In the genomic region with DNA sequence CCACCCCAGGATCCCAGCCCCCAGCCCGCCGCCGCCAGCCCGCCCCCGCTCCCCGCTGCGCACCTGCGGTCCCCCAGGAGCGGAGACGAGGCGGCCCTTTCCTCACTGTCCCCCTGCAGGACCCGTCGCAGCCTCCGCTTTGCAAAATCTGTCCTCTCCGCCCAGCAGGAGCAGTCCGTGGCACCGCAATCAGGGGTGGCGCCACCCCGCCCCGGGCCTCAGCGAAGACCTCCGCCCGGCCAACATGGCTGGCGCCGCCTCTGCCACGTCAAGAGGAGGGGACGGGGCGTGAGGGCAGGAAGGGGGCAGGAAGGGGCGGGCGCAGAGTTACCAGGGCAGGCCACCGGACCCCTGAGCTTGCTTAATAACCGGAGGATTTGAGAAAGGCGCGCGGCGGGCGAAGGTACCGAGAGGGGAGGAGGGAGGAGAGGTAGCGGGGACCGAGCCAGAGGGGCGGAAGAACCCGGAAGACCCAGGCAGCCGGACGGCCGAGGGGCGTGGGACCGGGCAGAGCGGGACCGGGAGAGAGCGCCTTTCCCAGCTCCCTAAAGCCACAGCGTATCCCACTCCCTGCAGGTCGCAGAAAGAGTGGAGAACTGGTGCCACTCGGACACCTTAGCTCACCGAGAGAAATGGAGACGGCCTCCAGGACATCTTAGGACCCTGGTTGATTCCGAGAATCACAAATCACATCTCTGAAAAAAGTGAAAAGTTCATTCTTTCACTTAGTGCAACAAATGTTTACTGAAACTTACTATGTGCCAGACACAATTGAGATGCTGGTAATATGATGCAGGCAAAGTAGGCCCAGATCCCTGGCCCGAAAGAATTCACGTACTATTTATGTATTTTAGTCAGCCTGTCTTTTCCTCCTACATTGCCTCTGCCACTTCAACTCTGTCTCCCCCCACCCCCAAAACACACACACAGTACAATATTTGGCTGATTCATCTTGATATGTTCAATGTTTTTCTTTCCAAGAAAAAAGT, we compare ENCODE assay signal across 1 cellular context.
TF ChIP-seq lines count a peak whose summit lies in the region.

A gene (minus strand): TSS at position 267 of the 989 bp plus-strand sequence. CDS start 7,117 bp downstream, outside the sequence.

TF ChIP-seq in HEK293, 187 proteins besides CTCF, POLR2A, EP300 and RAD21 (continued from another document):
- TF ChIP-seq ZNF302 (tag by site-specific recombination; IDR thresholded peaks at IDR 0.05; ENCODE audit: low read depth) (no peak), HOXC10 (CRISPR knock-in tag; IDR thresholded peaks at IDR 0.05) (no peak), OSR2 (tag by site-specific recombination; IDR thresholded peaks at IDR 0.05) (no peak), ZNF558 (tag by site-specific recombination; IDR thresholded peaks at IDR 0.05) (no peak), KLF9 (tag by site-specific recombination; IDR thresholded peaks at IDR 0.05; ENCODE audit: low read depth) (peak; percentile 82), ZNF214 (tag by site-specific recombination; IDR thresholded peaks at IDR 0.05; ENCODE audit: borderline replicate concordance) (no peak), RBAK (tag by site-specific recombination; IDR thresholded peaks at IDR 0.05) (no peak), ZNF19 (tag by site-specific recombination; IDR thresholded peaks at IDR 0.05; ENCODE audit: low read depth) (no peak), ZNF629 (tag by site-specific recombination; IDR thresholded peaks at IDR 0.05) (peak; percentile 35; the same call in 1 of the 2 replicates), MEIS1 (CRISPR knock-in tag; IDR thresholded peaks at IDR 0.05; ENCODE audit: borderline replicate concordance) (no peak), ZNF266 (tag by site-specific recombination; IDR thresholded peaks at IDR 0.05; ENCODE audit: low read depth) (no peak), PRDM1 (tag by site-specific recombination; IDR thresholded peaks at IDR 0.05) (peak; percentile 50; the same call in 1 of the 2 replicates), ZNF600 (tag by site-specific recombination; IDR thresholded peaks at IDR 0.05) (no peak), ZNF366 (tag by site-specific recombination; conservative IDR thresholded peaks at IDR 0.05) (peak; percentile 46; the same call in 1 of the 2 replicates), ZNF561 (tag by site-specific recombination; IDR thresholded peaks at IDR 0.05; ENCODE audit: borderline replicate concordance) (no peak), ZNF514 (tag by site-specific recombination; IDR thresholded peaks at IDR 0.05) (no peak), ZNF791 (tag by site-specific recombination; IDR thresholded peaks at IDR 0.05) (no peak), ZNF776 (tag by site-specific recombination; IDR thresholded peaks at IDR 0.05; ENCODE audit: borderline replicate concordance) (no peak), ZBTB7A (tag by site-specific recombination; IDR thresholded peaks at IDR 0.05; ENCODE audit: low read depth) (no peak), ZNF221 (tag by site-specific recombination; IDR thresholded peaks at IDR 0.05; ENCODE audit: borderline replicate concordance) (no peak), ZNF610 (tag by site-specific recombination; IDR thresholded peaks at IDR 0.05; ENCODE audit: borderline replicate concordance) (0 out of 2 replicates have a peak, but pooled peaks have one; percentile 31), ZNF426 (tag by site-specific recombination; IDR thresholded peaks at IDR 0.05) (no peak), ZSCAN30 (tag by site-specific recombination; IDR thresholded peaks at IDR 0.05) (no peak)
- TF ChIP-seq, protein P1, sequence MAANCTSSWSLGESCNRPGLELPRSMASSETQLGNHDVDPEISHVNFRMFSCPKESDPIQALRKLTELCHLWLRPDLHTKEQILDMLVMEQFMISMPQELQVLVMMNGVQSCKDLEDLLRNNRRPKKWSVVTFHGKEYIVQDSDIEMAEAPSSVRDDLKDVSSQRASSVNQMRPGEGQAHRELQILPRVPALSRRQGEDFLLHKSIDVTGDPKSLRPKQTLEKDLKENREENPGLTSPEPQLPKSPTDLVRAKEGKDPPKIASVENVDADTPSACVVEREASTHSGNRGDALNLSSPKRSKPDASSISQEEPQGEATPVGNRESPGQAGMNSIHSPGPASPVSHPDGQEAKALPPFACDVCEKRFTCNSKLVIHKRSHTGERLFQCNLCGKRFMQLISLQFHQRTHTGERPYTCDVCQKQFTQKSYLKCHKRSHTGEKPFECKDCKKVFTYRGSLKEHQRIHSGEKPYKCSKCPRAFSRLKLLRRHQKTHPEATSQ (tag by site-specific recombination; IDR thresholded peaks at IDR 0.05), result no peak
- TF ChIP-seq, protein P2, sequence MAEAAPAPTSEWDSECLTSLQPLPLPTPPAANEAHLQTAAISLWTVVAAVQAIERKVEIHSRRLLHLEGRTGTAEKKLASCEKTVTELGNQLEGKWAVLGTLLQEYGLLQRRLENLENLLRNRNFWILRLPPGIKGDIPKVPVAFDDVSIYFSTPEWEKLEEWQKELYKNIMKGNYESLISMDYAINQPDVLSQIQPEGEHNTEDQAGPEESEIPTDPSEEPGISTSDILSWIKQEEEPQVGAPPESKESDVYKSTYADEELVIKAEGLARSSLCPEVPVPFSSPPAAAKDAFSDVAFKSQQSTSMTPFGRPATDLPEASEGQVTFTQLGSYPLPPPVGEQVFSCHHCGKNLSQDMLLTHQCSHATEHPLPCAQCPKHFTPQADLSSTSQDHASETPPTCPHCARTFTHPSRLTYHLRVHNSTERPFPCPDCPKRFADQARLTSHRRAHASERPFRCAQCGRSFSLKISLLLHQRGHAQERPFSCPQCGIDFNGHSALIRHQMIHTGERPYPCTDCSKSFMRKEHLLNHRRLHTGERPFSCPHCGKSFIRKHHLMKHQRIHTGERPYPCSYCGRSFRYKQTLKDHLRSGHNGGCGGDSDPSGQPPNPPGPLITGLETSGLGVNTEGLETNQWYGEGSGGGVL (tag by site-specific recombination; IDR thresholded peaks at IDR 0.05), result peak; percentile 57
- TF ChIP-seq, protein P3, sequence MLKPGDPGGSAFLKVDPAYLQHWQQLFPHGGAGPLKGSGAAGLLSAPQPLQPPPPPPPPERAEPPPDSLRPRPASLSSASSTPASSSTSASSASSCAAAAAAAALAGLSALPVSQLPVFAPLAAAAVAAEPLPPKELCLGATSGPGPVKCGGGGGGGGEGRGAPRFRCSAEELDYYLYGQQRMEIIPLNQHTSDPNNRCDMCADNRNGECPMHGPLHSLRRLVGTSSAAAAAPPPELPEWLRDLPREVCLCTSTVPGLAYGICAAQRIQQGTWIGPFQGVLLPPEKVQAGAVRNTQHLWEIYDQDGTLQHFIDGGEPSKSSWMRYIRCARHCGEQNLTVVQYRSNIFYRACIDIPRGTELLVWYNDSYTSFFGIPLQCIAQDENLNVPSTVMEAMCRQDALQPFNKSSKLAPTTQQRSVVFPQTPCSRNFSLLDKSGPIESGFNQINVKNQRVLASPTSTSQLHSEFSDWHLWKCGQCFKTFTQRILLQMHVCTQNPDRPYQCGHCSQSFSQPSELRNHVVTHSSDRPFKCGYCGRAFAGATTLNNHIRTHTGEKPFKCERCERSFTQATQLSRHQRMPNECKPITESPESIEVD (tag by site-specific recombination; IDR thresholded peaks at IDR 0.05), result no peak
- TF ChIP-seq, protein P4, sequence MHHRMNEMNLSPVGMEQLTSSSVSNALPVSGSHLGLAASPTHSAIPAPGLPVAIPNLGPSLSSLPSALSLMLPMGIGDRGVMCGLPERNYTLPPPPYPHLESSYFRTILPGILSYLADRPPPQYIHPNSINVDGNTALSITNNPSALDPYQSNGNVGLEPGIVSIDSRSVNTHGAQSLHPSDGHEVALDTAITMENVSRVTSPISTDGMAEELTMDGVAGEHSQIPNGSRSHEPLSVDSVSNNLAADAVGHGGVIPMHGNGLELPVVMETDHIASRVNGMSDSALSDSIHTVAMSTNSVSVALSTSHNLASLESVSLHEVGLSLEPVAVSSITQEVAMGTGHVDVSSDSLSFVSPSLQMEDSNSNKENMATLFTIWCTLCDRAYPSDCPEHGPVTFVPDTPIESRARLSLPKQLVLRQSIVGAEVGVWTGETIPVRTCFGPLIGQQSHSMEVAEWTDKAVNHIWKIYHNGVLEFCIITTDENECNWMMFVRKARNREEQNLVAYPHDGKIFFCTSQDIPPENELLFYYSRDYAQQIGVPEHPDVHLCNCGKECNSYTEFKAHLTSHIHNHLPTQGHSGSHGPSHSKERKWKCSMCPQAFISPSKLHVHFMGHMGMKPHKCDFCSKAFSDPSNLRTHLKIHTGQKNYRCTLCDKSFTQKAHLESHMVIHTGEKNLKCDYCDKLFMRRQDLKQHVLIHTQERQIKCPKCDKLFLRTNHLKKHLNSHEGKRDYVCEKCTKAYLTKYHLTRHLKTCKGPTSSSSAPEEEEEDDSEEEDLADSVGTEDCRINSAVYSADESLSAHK (tag by site-specific recombination; IDR thresholded peaks at IDR 0.05), result no peak
- TF ChIP-seq, protein P5, sequence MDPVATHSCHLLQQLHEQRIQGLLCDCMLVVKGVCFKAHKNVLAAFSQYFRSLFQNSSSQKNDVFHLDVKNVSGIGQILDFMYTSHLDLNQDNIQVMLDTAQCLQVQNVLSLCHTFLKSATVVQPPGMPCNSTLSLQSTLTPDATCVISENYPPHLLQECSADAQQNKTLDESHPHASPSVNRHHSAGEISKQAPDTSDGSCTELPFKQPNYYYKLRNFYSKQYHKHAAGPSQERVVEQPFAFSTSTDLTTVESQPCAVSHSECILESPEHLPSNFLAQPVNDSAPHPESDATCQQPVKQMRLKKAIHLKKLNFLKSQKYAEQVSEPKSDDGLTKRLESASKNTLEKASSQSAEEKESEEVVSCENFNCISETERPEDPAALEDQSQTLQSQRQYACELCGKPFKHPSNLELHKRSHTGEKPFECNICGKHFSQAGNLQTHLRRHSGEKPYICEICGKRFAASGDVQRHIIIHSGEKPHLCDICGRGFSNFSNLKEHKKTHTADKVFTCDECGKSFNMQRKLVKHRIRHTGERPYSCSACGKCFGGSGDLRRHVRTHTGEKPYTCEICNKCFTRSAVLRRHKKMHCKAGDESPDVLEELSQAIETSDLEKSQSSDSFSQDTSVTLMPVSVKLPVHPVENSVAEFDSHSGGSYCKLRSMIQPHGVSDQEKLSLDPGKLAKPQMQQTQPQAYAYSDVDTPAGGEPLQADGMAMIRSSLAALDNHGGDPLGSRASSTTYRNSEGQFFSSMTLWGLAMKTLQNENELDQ (tag by site-specific recombination; IDR thresholded peaks at IDR 0.05; ENCODE audit: low read depth), result no peak
- TF ChIP-seq, protein P6, sequence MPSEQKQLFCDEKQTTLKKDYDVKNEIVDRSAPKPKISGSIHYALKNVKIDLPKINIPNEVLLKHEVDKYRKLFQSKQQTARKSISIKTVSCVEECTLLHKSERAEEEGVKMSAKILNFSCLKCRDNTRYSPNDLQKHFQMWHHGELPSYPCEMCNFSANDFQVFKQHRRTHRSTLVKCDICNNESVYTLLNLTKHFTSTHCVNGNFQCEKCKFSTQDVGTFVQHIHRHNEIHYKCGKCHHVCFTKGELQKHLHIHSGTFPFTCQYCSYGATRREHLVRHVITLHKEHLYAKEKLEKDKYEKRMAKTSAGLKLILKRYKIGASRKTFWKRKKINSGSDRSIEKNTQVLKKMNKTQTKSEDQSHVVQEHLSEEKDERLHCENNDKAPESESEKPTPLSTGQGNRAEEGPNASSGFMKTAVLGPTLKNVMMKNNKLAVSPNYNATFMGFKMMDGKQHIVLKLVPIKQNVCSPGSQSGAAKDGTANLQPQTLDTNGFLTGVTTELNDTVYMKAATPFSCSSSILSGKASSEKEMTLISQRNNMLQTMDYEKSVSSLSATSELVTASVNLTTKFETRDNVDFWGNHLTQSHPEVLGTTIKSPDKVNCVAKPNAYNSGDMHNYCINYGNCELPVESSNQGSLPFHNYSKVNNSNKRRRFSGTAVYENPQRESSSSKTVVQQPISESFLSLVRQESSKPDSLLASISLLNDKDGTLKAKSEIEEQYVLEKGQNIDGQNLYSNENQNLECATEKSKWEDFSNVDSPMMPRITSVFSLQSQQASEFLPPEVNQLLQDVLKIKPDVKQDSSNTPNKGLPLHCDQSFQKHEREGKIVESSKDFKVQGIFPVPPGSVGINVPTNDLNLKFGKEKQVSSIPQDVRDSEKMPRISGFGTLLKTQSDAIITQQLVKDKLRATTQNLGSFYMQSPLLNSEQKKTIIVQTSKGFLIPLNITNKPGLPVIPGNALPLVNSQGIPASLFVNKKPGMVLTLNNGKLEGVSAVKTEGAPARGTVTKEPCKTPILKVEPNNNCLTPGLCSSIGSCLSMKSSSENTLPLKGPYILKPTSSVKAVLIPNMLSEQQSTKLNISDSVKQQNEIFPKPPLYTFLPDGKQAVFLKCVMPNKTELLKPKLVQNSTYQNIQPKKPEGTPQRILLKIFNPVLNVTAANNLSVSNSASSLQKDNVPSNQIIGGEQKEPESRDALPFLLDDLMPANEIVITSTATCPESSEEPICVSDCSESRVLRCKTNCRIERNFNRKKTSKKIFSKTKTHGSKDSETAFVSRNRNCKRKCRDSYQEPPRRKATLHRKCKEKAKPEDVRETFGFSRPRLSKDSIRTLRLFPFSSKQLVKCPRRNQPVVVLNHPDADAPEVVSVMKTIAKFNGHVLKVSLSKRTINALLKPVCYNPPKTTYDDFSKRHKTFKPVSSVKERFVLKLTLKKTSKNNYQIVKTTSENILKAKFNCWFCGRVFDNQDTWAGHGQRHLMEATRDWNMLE (tag by site-specific recombination; conservative IDR thresholded peaks at IDR 0.05; ENCODE audit: low read depth), result no peak
TF ChIP-seq in HEK293: peak in this region for 45.
